19 cellular contexts compared by ENCODE assay signal in the genomic region with DNA sequence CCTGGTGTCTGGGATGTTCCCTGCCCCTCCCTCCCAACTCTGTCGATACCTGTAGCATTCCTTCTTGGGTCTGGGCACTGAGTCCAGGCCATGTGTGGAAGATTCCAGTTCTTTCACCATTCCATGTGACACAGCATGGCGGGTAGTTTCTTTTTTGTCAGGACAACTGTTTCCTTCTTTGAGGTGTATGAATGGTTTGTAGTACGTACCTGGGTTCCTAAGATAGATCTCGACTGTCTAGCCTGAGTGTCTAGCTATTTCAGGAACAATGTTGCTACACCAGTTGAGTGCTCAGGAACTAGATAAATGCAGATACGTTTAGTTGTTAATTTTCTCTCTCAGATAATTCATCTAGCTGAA. TPM values are rescaled to one million over a fixed set of nuclear protein-coding genes. Genes with fewer than 3 reads are reported as not detected.
A peak's percentile ranks its signal among the peaks of the same experiment; 100 is the strongest.
DNase-seq lines count a peak whose midpoint lies in the region; ATAC-seq and TF ChIP-seq lines count a peak whose summit lies in the region.
"Had no signal": no experiment of that assay in that cellular context is flagged by ENCODE, and none has a peak within 500 bp of the region (broad histone marks: within the 10 kb centered on the region; RNA-seq: fewer than 3 reads in every experiment).

No MANE protein-coding gene starts in this region.

- CTCF ChIA-PET in WTC11 (lab: Charles Lee) = interaction anchor here (2.1 kb wide), 1 partner anchor 27 kb away, joined by 7 read pairs; no protein-coding TSS in a partner anchor

- no peak for DNase-seq in WTC11 (ENCODE audit: low spot score)
- DNase-seq in endothelial cell (ENCODE audit: low spot score) = no peak
- no peak for DNase-seq in naive thymus-derived CD8-positive, alpha-beta T cell
- DNase-seq in thoracic aorta (ENCODE audit: low spot score) = no peak
- no peak for DNase-seq in NCI-H1694 (lab: John Stamatoyannopoulos, UW)
- no peak for DNase-seq in activated effector memory CD4-positive, alpha-beta T cell treated with anti-CD3 and anti-CD28 coated beads, Interleukin-2, amount 50 U/mL, for 16 hours
- DNase-seq: activated gamma-delta T cell treated with Interleukin-2 at 50 U/mL for 16 hours; GOT3; NCI-H1436 treated with DMSO at 0.1 percent for 48 hours; NCI-H526 treated with DMSO at 0.1 percent for 48 hours; stimulated activated CD4-positive, alpha-beta T cell treated with anti-CD3 and anti-CD28 coated beads, Interleukin-2, amount 100 ng/mL, for 48 hours; T1000 had no signal

- H3K36me3 ChIP-seq in thoracic aorta = no peaks in the 10 kb centered on the region

- H3K4me1 ChIP-seq in thoracic aorta (ENCODE audit: control insufficient read depth in 1 of 2, low read depth in 2 of 2) = peaks cover 19 to 81% of the 10 kb centered on the region in 2 donors

- peak overlapping the region; percentile 41 for H3K27ac Mint-ChIP-seq in WTC11
- peak overlapping the region; percentile 64 for H3K27ac Mint-ChIP-seq in endothelial cell (ENCODE audit: unreplicated experiment)
- peak overlapping the region in 9 of 10 donors; percentile 16 to 84 (median 57) for H3K27ac Mint-ChIP-seq in naive thymus-derived CD8-positive, alpha-beta T cell
- H3K27ac Mint-ChIP-seq: memory B cell had no signal

- H3K27me3 Mint-ChIP-seq in WTC11 (ENCODE audit: low read depth) (no peaks in the 10 kb centered on the region), endothelial cell (ENCODE audit: unreplicated experiment) (peaks cover 4% of the 10 kb centered on the region)
- H3K27me3 Mint-ChIP-seq in naive thymus-derived CD8-positive, alpha-beta T cell = no peaks in the 10 kb centered on the region
- H3K27me3 Mint-ChIP-seq: central memory CD8-positive, alpha-beta T cell; memory B cell had no signal

- H3K27me3 ChIP-seq in thoracic aorta (replicated peaks; ENCODE audit: insufficient read depth) = no peaks in the 10 kb centered on the region

- no peaks in the 10 kb centered on the region for H3K9me3 Mint-ChIP-seq in WTC11
- H3K9me3 Mint-ChIP-seq in endothelial cell (ENCODE audit: unreplicated experiment) = no peaks in the 10 kb centered on the region
- no peaks in the 10 kb centered on the region for H3K9me3 Mint-ChIP-seq in naive thymus-derived CD8-positive, alpha-beta T cell
- H3K9me3 Mint-ChIP-seq: central memory CD8-positive, alpha-beta T cell; memory B cell; stimulated activated effector memory CD8-positive, alpha-beta T cell treated with anti-CD3 and anti-CD28 coated beads, Interleukin-12 subunit alpha, Interleukin-12 subunit beta, amount 100 ng/mL, for 72 hours had no signal

- peak overlapping the region; percentile 79 to 81 for H3K27ac ChIP-seq in thoracic aorta
- H3K27ac ChIP-seq: C4-2B had no signal

- POLR2A ChIA-PET in WTC11 (lab: Charles Lee) = interaction anchor here (0.7 kb wide), 1 partner anchor 40 kb away, joined by 3 read pairs; no protein-coding TSS in a partner anchor
- POLR2A ChIA-PET in naive thymus-derived CD8-positive, alpha-beta T cell (lab: Charles Lee) = interaction anchor here (1.1 kb wide), 1 partner anchor 30 kb away, joined by 3 read pairs; no protein-coding TSS in a partner anchor

- H3K4me1 Mint-ChIP-seq in WTC11 (peaks cover 75% of the 10 kb centered on the region), endothelial cell (ENCODE audit: unreplicated experiment) (peaks cover 56% of the 10 kb centered on the region)
- peaks cover 47 to 86% (median 84%) of the 10 kb centered on the region in 4 donors for H3K4me1 Mint-ChIP-seq in naive thymus-derived CD8-positive, alpha-beta T cell

- H3K36me3 Mint-ChIP-seq in WTC11 (no peaks in the 10 kb centered on the region), endothelial cell (ENCODE audit: low read depth, unreplicated experiment) (peaks cover 8% of the 10 kb centered on the region)
- peaks cover 0 to 10% (median 0%) of the 10 kb centered on the region in 3 donors for H3K36me3 Mint-ChIP-seq in naive thymus-derived CD8-positive, alpha-beta T cell
- H3K36me3 Mint-ChIP-seq: stimulated activated effector memory CD8-positive, alpha-beta T cell treated with anti-CD3 and anti-CD28 coated beads, Interleukin-12 subunit alpha, Interleukin-12 subunit beta, amount 100 ng/mL, for 72 hours had no signal

- TF ChIP-seq CTCF in WTC11 (IDR thresholded peaks at IDR 0.05) = no peak
- TF ChIP-seq CTCF in endothelial cell (IDR thresholded peaks at IDR 0.05; ENCODE audit: unreplicated experiment) = no peak
- TF ChIP-seq CTCF in thoracic aorta (IDR thresholded peaks at IDR 0.05) = no peak

- H3K4me3 Mint-ChIP-seq in WTC11 (no peak overlapping the region), endothelial cell (ENCODE audit: unreplicated experiment) (no peak overlapping the region)
- H3K4me3 Mint-ChIP-seq in naive thymus-derived CD8-positive, alpha-beta T cell = peak overlapping the region in 2 of 10 donors; percentile 14 to 67
- H3K4me3 Mint-ChIP-seq: central memory CD8-positive, alpha-beta T cell; memory B cell; stimulated activated effector memory CD8-positive, alpha-beta T cell treated with anti-CD3 and anti-CD28 coated beads, Interleukin-12 subunit alpha, Interleukin-12 subunit beta, amount 100 ng/mL, for 72 hours had no signal

- no peaks in the 10 kb centered on the region for H3K9me3 ChIP-seq in thoracic aorta

- ATAC-seq in WTC11 (no peak), thoracic aorta (ENCODE audit: insufficient number of reproducible peaks, low FRiP score, low read depth) (no peak), GM18873 (IDR thresholded peaks at IDR 0.05; ENCODE audit: low FRiP score, unreplicated experiment) (no peak), GM21717 (IDR thresholded peaks at IDR 0.05; ENCODE audit: unreplicated experiment) (no peak)
- ATAC-seq in naive thymus-derived CD8-positive, alpha-beta T cell = no peak
- ATAC-seq: K562; stimulated activated effector memory CD8-positive, alpha-beta T cell treated with anti-CD3 and anti-CD28 coated beads, Interleukin-12 subunit alpha, Interleukin-12 subunit beta, amount 100 ng/mL, for 72 hours had no signal

- H3K4me3 ChIP-seq in thoracic aorta = peak overlapping the region; percentile 46
- H3K4me3 ChIP-seq: K562 had no signal

TF ChIP-seq in WTC11, 78 proteins besides CTCF, POLR2A, EP300 and RAD21 (continues in another document):
- TF ChIP-seq, protein P1, sequence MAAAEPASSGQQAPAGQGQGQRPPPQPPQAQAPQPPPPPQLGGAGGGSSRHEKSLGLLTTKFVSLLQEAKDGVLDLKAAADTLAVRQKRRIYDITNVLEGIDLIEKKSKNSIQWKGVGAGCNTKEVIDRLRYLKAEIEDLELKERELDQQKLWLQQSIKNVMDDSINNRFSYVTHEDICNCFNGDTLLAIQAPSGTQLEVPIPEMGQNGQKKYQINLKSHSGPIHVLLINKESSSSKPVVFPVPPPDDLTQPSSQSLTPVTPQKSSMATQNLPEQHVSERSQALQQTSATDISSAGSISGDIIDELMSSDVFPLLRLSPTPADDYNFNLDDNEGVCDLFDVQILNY (CRISPR knock-in tag; IDR thresholded peaks at IDR 0.05) = no peak
- TF ChIP-seq GRHL2 (CRISPR knock-in tag; IDR thresholded peaks at IDR 0.05; ENCODE audit: insufficient replicate concordance, severe bottlenecking) (no peak), RELA (CRISPR knock-in tag; IDR thresholded peaks at IDR 0.05; ENCODE audit: borderline replicate concordance) (no peak), ZNF423 (CRISPR knock-in tag; IDR thresholded peaks at IDR 0.05) (no peak)
- TF ChIP-seq, protein P2, sequence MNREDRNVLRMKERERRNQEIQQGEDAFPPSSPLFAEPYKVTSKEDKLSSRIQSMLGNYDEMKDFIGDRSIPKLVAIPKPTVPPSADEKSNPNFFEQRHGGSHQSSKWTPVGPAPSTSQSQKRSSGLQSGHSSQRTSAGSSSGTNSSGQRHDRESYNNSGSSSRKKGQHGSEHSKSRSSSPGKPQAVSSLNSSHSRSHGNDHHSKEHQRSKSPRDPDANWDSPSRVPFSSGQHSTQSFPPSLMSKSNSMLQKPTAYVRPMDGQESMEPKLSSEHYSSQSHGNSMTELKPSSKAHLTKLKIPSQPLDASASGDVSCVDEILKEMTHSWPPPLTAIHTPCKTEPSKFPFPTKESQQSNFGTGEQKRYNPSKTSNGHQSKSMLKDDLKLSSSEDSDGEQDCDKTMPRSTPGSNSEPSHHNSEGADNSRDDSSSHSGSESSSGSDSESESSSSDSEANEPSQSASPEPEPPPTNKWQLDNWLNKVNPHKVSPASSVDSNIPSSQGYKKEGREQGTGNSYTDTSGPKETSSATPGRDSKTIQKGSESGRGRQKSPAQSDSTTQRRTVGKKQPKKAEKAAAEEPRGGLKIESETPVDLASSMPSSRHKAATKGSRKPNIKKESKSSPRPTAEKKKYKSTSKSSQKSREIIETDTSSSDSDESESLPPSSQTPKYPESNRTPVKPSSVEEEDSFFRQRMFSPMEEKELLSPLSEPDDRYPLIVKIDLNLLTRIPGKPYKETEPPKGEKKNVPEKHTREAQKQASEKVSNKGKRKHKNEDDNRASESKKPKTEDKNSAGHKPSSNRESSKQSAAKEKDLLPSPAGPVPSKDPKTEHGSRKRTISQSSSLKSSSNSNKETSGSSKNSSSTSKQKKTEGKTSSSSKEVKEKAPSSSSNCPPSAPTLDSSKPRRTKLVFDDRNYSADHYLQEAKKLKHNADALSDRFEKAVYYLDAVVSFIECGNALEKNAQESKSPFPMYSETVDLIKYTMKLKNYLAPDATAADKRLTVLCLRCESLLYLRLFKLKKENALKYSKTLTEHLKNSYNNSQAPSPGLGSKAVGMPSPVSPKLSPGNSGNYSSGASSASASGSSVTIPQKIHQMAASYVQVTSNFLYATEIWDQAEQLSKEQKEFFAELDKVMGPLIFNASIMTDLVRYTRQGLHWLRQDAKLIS (CRISPR knock-in tag; IDR thresholded peaks at IDR 0.05; ENCODE audit: borderline replicate concordance) = no peak

RNA-seq across cellular contexts. Expression of gene TNRC6B, which starts 43.3 kb away (rescaled TPM):
- total RNA-seq in WTC11 (2021) (49.7 to 51.1 TPM (median 50.4 TPM) in 3 replicates), endothelial cell (ENCODE audit: unreplicated experiment) (53.4 TPM), thoracic aorta (10 to 100 TPM; 58.5 to 98.0 TPM)
- 100 to 1,000 TPM; 134 to 142 TPM for total RNA-seq in naive thymus-derived CD8-positive, alpha-beta T cell
- polyA plus RNA-seq in naive thymus-derived CD8-positive, alpha-beta T cell = 100 to 1,000 TPM in 2 of 3 donors, 10 to 100 TPM in 1; 67.3 to 116 (median 115) TPM
